Comparison of ENCODE assay signal across 11 cellular contexts in genomic region chr11:66101055-66101454, GRCh38. TPM values are rescaled to one million over a fixed set of nuclear protein-coding genes. Genes with fewer than 3 reads are reported as not detected.
DNase-seq lines count a peak whose midpoint lies in the region; ATAC-seq, FAIRE-seq and TF ChIP-seq lines count a peak whose summit lies in the region.
"Had no signal": no experiment of that assay in that cellular context is flagged by ENCODE, and none has a peak within 500 bp of the region (broad histone marks: within the 10 kb centered on the region; RNA-seq: fewer than 3 reads in every experiment).

No MANE protein-coding gene starts in this region.

- TF ChIP-seq CTCF in CD14-positive monocyte (IDR thresholded peaks at IDR 0.05) (no peak), keratinocyte (optimal IDR thresholded peaks at IDR 0.05 in 1 of 3, IDR thresholded peaks at IDR 0.05 in 1 of 3, conservative IDR thresholded peaks at IDR 0.05 in 1 of 3; ENCODE audit: extremely low read depth in 1 of 3, insufficient read depth in 2 of 3, low read length in 3 of 3) (no peak), smooth muscle cell (IDR thresholded peaks at IDR 0.05; ENCODE audit: borderline replicate concordance, insufficient read depth, poor library complexity, severe bottlenecking) (no peak)

- H3K79me2 ChIP-seq in keratinocyte (ENCODE audit: control insufficient read depth, insufficient read depth, low read length) (peaks cover 30% of the 10 kb centered on the region), smooth muscle cell (ENCODE audit: low read depth) (peaks cover 100% of the 10 kb centered on the region)

- no peak for DNase-seq in CD14-positive monocyte (ENCODE audit: low spot score)
- no peak for DNase-seq in T-helper 17 cell
- no peak for DNase-seq in keratinocyte (ENCODE audit: low read depth, low spot score)
- no peak for DNase-seq in stimulated activated CD8-positive, alpha-beta memory T cell treated with anti-CD3 and anti-CD28 coated beads, Interleukin-4, amount 100 ng/mL, for 48 hours
- DNase-seq in smooth muscle cell (lab: John Stamatoyannopoulos, UW; ENCODE audit: unreplicated experiment) = no peak
- no peak for DNase-seq in SW480 (ENCODE audit: low spot score)
- DNase-seq in NCI-H345 (lab: John Stamatoyannopoulos, UW) = no peak
- DNase-seq: HFFc6, NCI-H446 treated with DMSO at 0.1 percent for 48 hours had no signal

- peak; percentile 36 for ATAC-seq in GM19395 (IDR thresholded peaks at IDR 0.05; ENCODE audit: unreplicated experiment)
- ATAC-seq in T-helper 17 cell = peak; percentile 65

- peak overlapping the region; percentile 2 for H3K9ac ChIP-seq in keratinocyte (ENCODE audit: control insufficient read depth, extremely low read depth, insufficient read depth, low read length)
- no peak overlapping the region for H3K9ac ChIP-seq in smooth muscle cell (ENCODE audit: low read depth)

- H3K9me3 ChIP-seq in T-helper 17 cell (ENCODE audit: control insufficient read depth, low read length, poor library complexity, severe bottlenecking) = no peaks in the 10 kb centered on the region
- no peaks in the 10 kb centered on the region for H3K9me3 ChIP-seq in keratinocyte (ENCODE audit: control insufficient read depth, low read depth, low read length)
- no peaks in the 10 kb centered on the region for H3K9me3 ChIP-seq in smooth muscle cell (replicated peaks; ENCODE audit: low read depth)
- H3K9me3 ChIP-seq: uterus had no signal

- H3K4me1 Mint-ChIP-seq in CD14-positive monocyte (peaks cover 40% of the 10 kb centered on the region), T-helper 17 cell (peaks cover 58% of the 10 kb centered on the region)

- peak overlapping the region; percentile 80 to 93 (median 89) for H3K27ac Mint-ChIP-seq in CD14-positive monocyte
- peak overlapping the region; percentile 96 for H3K27ac Mint-ChIP-seq in T-helper 17 cell
- H3K27ac Mint-ChIP-seq: HFFc6 had no signal

- FAIRE-seq in keratinocyte (lab: Jason Lieb, UNC) = no peak

- H3K4me2 ChIP-seq in keratinocyte (ENCODE audit: control insufficient read depth, extremely low read depth, insufficient read depth, low read depth, low read length) = peak overlapping the region; percentile 66
- no peak overlapping the region for H3K4me2 ChIP-seq in smooth muscle cell

- no peaks in the 10 kb centered on the region for H3K27me3 Mint-ChIP-seq in CD14-positive monocyte (ENCODE audit: low read depth in 3 of 3)
- H3K27me3 Mint-ChIP-seq in T-helper 17 cell = no peaks in the 10 kb centered on the region

- H3K27ac ChIP-seq in keratinocyte (ENCODE audit: control insufficient read depth, insufficient read depth, low read length) (no peak overlapping the region), smooth muscle cell (ENCODE audit: low read depth) (no peak overlapping the region)
- H3K27ac ChIP-seq: uterus had no signal

- H3K27me3 ChIP-seq in keratinocyte (ENCODE audit: control insufficient read depth, extremely low read depth, insufficient read depth, low read length) = no peaks in the 10 kb centered on the region
- H3K27me3 ChIP-seq in smooth muscle cell (ENCODE audit: low read depth) = no peaks in the 10 kb centered on the region
- H3K27me3 ChIP-seq: uterus had no signal

- H3K4me3 Mint-ChIP-seq in CD14-positive monocyte (peak overlapping the region; percentile 73 to 91), T-helper 17 cell (peak overlapping the region; percentile 88)
- H3K4me3 Mint-ChIP-seq: HFFc6 had no signal

- H3K36me3 Mint-ChIP-seq in CD14-positive monocyte (peaks cover 5 to 6% of the 10 kb centered on the region in 2 donors), T-helper 17 cell (ENCODE audit: low read depth) (peaks cover 2% of the 10 kb centered on the region)

- H3K36me3 ChIP-seq in keratinocyte (ENCODE audit: control insufficient read depth in 2 of 2, extremely low read depth in 1 of 2, insufficient read depth in 2 of 2, low read length in 2 of 2) (no peaks in the 10 kb centered on the region), smooth muscle cell (ENCODE audit: low read depth) (no peaks in the 10 kb centered on the region)
- H3K36me3 ChIP-seq: uterus had no signal

- H3K4me1 ChIP-seq in keratinocyte (ENCODE audit: control insufficient read depth, extremely low read depth, insufficient read depth, low read length) (peaks cover 10% of the 10 kb centered on the region), smooth muscle cell (ENCODE audit: low read depth) (peaks cover under 1% of the 10 kb centered on the region)
- H3K4me1 ChIP-seq: uterus had no signal

- peaks cover 2% of the 10 kb centered on the region for H3K9me1 ChIP-seq in keratinocyte (ENCODE audit: control insufficient read depth, extremely low read depth, insufficient read depth, low read length)

- peaks cover 0 to 1% (median 0%) of the 10 kb centered on the region in 7 donors for H3K9me3 Mint-ChIP-seq in CD14-positive monocyte
- H3K9me3 Mint-ChIP-seq: HFFc6 had no signal

- intact Hi-C loops in CD14-positive monocyte (cut with micrococcal nuclease) = no loop called here

- peaks cover 14% of the 10 kb centered on the region for H3F3A ChIP-seq in smooth muscle cell (ENCODE audit: low read depth)

- H3K4me3 ChIP-seq in keratinocyte (ENCODE audit: control insufficient read depth in 2 of 3, extremely low read depth in 1 of 3, insufficient read depth in 2 of 3, low read depth in 1 of 3, low read length in 3 of 3) (peak overlapping the region in 1 of 3 experiments; percentile 5), smooth muscle cell (no peak overlapping the region)
- H3K4me3 ChIP-seq: uterus had no signal

- dilution Hi-C loops in keratinocyte (cut with MboI; ENCODE audit: extremely low pct_ligation_motif_present, low sequenced_read_pairs) = no loop called here

- no peak overlapping the region for H2AFZ ChIP-seq in keratinocyte (ENCODE audit: control insufficient read depth, low read length)
- H2AFZ ChIP-seq in smooth muscle cell (ENCODE audit: low read depth) = no peak overlapping the region

- WGBS in smooth muscle cell (ENCODE audit: low lambda C conversion rate) = 94% methylated on average over 3 of the region's 3 CpGs

- H4K20me1 ChIP-seq in keratinocyte (ENCODE audit: control insufficient read depth, extremely low read depth, insufficient read depth, low read length) (no peaks in the 10 kb centered on the region), smooth muscle cell (ENCODE audit: low read depth) (peaks cover 68% of the 10 kb centered on the region)

RNA-seq across cellular contexts. Expression of gene PACS1, which starts 31.0 kb away (rescaled TPM):
- polyA plus RNA-seq in CD14-positive monocyte (10 to 100 TPM in 1 of 2 donors, 1 to 10 TPM in 1; 8.1 to 12.4 TPM), keratinocyte (10.0 to 28.4 TPM (median 14.9 TPM) in 3 replicates), smooth muscle cell (139 and 140 TPM in 2 replicates)
- total RNA-seq in T-helper 17 cell (100 to 1,000 TPM; 215 to 227 TPM), smooth muscle cell (48.0 and 87.6 TPM in 2 replicates)
- 16.8 TPM for polyA plus RNA-seq in keratinocyte (2011; ENCODE audit: low read depth)
- 29.3 and 37.5 TPM in 2 replicates for polyA plus RNA-seq in keratinocyte (2011; cell fraction: cytosol; rRNA removed)
- 37.5 and 40.4 TPM in 2 replicates for polyA plus RNA-seq in keratinocyte (2011; cell fraction: nucleus; rRNA removed)
- polyA plus RNA-seq in keratinocyte (2012; ENCODE audit: low replicate concordance) = 13.9 and 37.6 TPM in 2 replicates
- 31.0 to 109 TPM (median 49.4 TPM) in 3 replicates for polyA minus RNA-seq in keratinocyte
- 54.3 TPM for polyA minus RNA-seq in keratinocyte (2011; cell fraction: cytosol; rRNA and poly(A)+ RNA removed)
- polyA minus RNA-seq in keratinocyte (2011; cell fraction: nucleus; rRNA and poly(A)+ RNA removed) = 38.6 and 61.4 TPM in 2 replicates

RNA-seq across cellular contexts. Expression of gene SF3B2, which starts 48.9 kb away (rescaled TPM):
- polyA plus RNA-seq in CD14-positive monocyte (10 to 100 TPM; 32.1 to 52.6 TPM), keratinocyte (41.9 to 121 TPM (median 73.0 TPM) in 3 replicates), smooth muscle cell (182 and 203 TPM in 2 replicates)
- total RNA-seq in T-helper 17 cell (100 to 1,000 TPM; 187 to 208 TPM), smooth muscle cell (104 and 125 TPM in 2 replicates)
- 344 TPM for polyA plus RNA-seq in keratinocyte (2011; ENCODE audit: low read depth)
- polyA plus RNA-seq in keratinocyte (2011; cell fraction: cytosol; rRNA removed) = 80.1 and 110 TPM in 2 replicates
- polyA plus RNA-seq in keratinocyte (2011; cell fraction: nucleus; rRNA removed) = 118 TPM in 2 replicates
- polyA plus RNA-seq in keratinocyte (2012; ENCODE audit: low replicate concordance) = 102 and 141 TPM in 2 replicates
- polyA minus RNA-seq in keratinocyte = 34.8 to 73.7 TPM (median 37.9 TPM) in 3 replicates
- polyA minus RNA-seq in keratinocyte (2011; cell fraction: cytosol; rRNA and poly(A)+ RNA removed) = 52.9 TPM
- 27.6 and 43.1 TPM in 2 replicates for polyA minus RNA-seq in keratinocyte (2011; cell fraction: nucleus; rRNA and poly(A)+ RNA removed)

RNA-seq across cellular contexts. Expression of gene GAL3ST3, which starts 52.1 kb away (rescaled TPM):
- polyA plus RNA-seq in CD14-positive monocyte = not detected
- total RNA-seq in T-helper 17 cell = not detected
- not detected in 3 replicates for polyA plus RNA-seq in keratinocyte
- polyA plus RNA-seq in keratinocyte (2011; ENCODE audit: low read depth) = not detected
- polyA plus RNA-seq in keratinocyte (2011; cell fraction: cytosol; rRNA removed) = not detected in 2 replicates
- polyA plus RNA-seq in keratinocyte (2011; cell fraction: nucleus; rRNA removed) = not detected in 2 replicates
- polyA plus RNA-seq in keratinocyte (2012; ENCODE audit: low replicate concordance) = 0.07 TPM in 1 of 2 replicates, not detected in the other
- not detected in 3 replicates for polyA minus RNA-seq in keratinocyte
- polyA minus RNA-seq in keratinocyte (2011; cell fraction: cytosol; rRNA and poly(A)+ RNA removed) = not detected
- polyA minus RNA-seq in keratinocyte (2011; cell fraction: nucleus; rRNA and poly(A)+ RNA removed) = not detected in 2 replicates
- total RNA-seq in smooth muscle cell = 0.27 TPM in 1 of 2 replicates, not detected in the other
- polyA plus RNA-seq in smooth muscle cell = 0.23 TPM in 1 of 2 replicates, not detected in the other
